In the genomic region with DNA sequence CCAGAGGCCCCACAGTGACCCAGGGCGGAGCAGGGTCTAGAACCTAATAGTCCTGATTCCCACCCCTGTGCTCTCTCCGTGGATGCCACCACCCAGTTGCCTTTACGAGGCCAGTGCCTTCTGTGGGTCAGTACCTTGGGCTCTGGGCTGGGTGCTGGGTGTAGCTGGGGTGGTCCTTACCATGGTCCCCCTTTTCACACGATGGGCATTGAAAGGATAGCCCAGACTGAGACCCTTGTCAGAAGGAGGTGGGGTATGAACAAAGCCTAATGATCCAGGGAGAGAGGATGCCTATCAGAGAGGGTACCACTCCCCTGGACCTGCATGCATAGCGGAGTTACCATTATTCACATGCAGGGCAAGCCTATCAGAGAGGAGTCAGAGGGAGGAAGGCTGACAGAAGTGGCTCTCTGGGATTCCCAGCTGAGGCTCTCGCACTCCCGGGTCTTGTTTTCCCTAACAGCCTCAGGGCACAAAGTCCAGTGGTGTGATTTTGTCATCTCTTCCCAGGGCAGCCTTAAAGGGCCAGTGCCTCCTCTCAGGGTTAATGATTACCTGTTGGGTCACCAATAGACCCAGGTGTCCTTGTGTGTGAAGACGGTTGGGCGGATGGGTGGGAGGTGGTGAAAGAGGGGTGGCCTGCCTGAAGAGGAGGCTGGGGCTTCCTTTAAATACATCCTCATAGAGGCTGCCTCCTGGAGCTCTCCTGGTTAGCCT, we compare ENCODE assay signal across 14 cellular contexts. TPM values are rescaled to one million over a fixed set of nuclear protein-coding genes. Genes with fewer than 3 reads are reported as not detected.
DNase-seq lines count a peak whose midpoint lies in the region; TF ChIP-seq lines count a peak whose summit lies in the region.
"Had no signal": no experiment of that assay in that cellular context is flagged by ENCODE, and none has a peak within 500 bp of the region (broad histone marks: within the 10 kb centered on the region; RNA-seq: fewer than 3 reads in every experiment).

No MANE protein-coding gene starts in this region.

- no peak overlapping the region for H3K9ac ChIP-seq in parathyroid adenoma
- H3K9ac ChIP-seq: KMS-11 had no signal

- peak overlapping the region; percentile 31 for H3K4me3 ChIP-seq in Caco-2 (ENCODE audit: low read depth, low read length)
- H3K4me3 ChIP-seq in epithelial cell of esophagus (ENCODE audit: low read length), result no peak overlapping the region
- no peak overlapping the region for H3K4me3 ChIP-seq in parathyroid adenoma (ENCODE audit: low read depth, low read length)
- no peak overlapping the region for H3K4me3 ChIP-seq in thyroid gland (replicated peaks in 1 of 3)

- H3K79me2 ChIP-seq in parathyroid adenoma, result no peaks in the 10 kb centered on the region

- TF ChIP-seq CTCF in Caco-2 (IDR thresholded peaks at IDR 0.05; ENCODE audit: insufficient read depth in 1 of 2, low read depth in 1 of 2, low read length in 1 of 2, severe bottlenecking in 1 of 2, unreplicated experiment in 1 of 2) (no peak), epithelial cell of esophagus (IDR thresholded peaks at IDR 0.05; ENCODE audit: insufficient read depth, low read depth, low read length, missing control alignments) (no peak), parathyroid adenoma (IDR thresholded peaks at IDR 0.05) (no peak), thyroid gland (IDR thresholded peaks at IDR 0.05) (no peak)

- DNase-seq in Caco-2, result peak; percentile 92 to 96
- DNase-seq in NCI-H526 (lab: John Stamatoyannopoulos, UW), result peak; percentile 71 to 88
- DNase-seq in epithelial cell of esophagus (ENCODE audit: low read depth), result peak; percentile 63
- DNase-seq in thyroid gland, result no peak
- no peak for DNase-seq in activated effector memory CD4-positive, alpha-beta T cell treated with Interleukin-2 at 50 U/mL for 16 hours
- DNase-seq in DMS79 (lab: John Stamatoyannopoulos, UW), result no peak
- DNase-seq in activated T-cell treated with anti-CD3 and anti-CD28 coated beads for 4 hours, result no peak
- DNase-seq: activated CD4-positive, alpha-beta memory T cell treated with anti-CD3 and anti-CD28 coated beads, Interleukin-2, amount 10 ng/mL, durations not matched to agents 7 days and 5 days; activated naive CD4-positive, alpha-beta T cell treated with Interleukin-2 at 50 U/mL for 16 hours had no signal

- peak overlapping the region; percentile 64 for H3K4me3 Mint-ChIP-seq in Caco-2 (ENCODE audit: unreplicated experiment)
- H3K4me3 Mint-ChIP-seq: activated CD4-positive, alpha-beta memory T cell treated with anti-CD3 and anti-CD28 coated beads, Interleukin-2, amount 10 ng/mL, durations not matched to agents 7 days and 5 days; B cell; central memory CD8-positive, alpha-beta T cell had no signal

- H3K4me1 Mint-ChIP-seq in Caco-2 (ENCODE audit: low read depth, unreplicated experiment), result peaks cover 81% of the 10 kb centered on the region
- H3K4me1 Mint-ChIP-seq: B cell; central memory CD8-positive, alpha-beta T cell had no signal

- TF ChIP-seq POLR2A in thyroid gland (IDR thresholded peaks at IDR 0.05), result no peak

- POLR2A ChIA-PET in Caco-2 (lab: Charles Lee), result interaction anchor here (0.6 kb wide), 1 partner anchor 35 kb away, joined by 3 read pairs; no protein-coding TSS in a partner anchor

- 78 to 86% methylated on average over 6 to 8 of the region's 9 CpGs for WGBS in thyroid gland, 2 donors

- H3K36me3 Mint-ChIP-seq in Caco-2 (ENCODE audit: insufficient read depth, unreplicated experiment), result peaks cover 5% of the 10 kb centered on the region

- H3K9me3 ChIP-seq in Caco-2 (no peaks in the 10 kb centered on the region), parathyroid adenoma (ENCODE audit: control insufficient read depth, low read length) (no peaks in the 10 kb centered on the region), thyroid gland (no peaks in the 10 kb centered on the region)

- CTCF ChIA-PET in Caco-2 (lab: Charles Lee), result interaction anchor here (0.6 to 1.3 kb wide), 4 partner anchors 9 to 196 kb away, joined by 3 to 5 read pairs (median 4); a partner anchor contains a TSS

- no TSS peak for BruUV-seq in Caco-2 (replicated peaks; lab: Mats Ljungman, UMichigan)

- no peaks in the 10 kb centered on the region for H3K27me3 Mint-ChIP-seq in Caco-2 (ENCODE audit: insufficient read depth, unreplicated experiment)
- H3K27me3 Mint-ChIP-seq: central memory CD8-positive, alpha-beta T cell had no signal

- H3K36me3 ChIP-seq in Caco-2 (ENCODE audit: control insufficient read depth, insufficient read depth, low read length) (no peaks in the 10 kb centered on the region), parathyroid adenoma (ENCODE audit: control insufficient read depth, insufficient read depth, low read length) (no peaks in the 10 kb centered on the region), thyroid gland (no peaks in the 10 kb centered on the region)

- H3K27ac ChIP-seq in parathyroid adenoma (peak overlapping the region; percentile 76), thyroid gland (no peak overlapping the region)
- H3K27ac ChIP-seq: epithelial cell of prostate, KMS-11 had no signal

- peaks cover 89% of the 10 kb centered on the region for H3K4me1 ChIP-seq in Caco-2
- peaks cover 66% of the 10 kb centered on the region for H3K4me1 ChIP-seq in parathyroid adenoma
- peaks cover 0 to 25% of the 10 kb centered on the region in 2 donors for H3K4me1 ChIP-seq in thyroid gland

- peak overlapping the region; percentile 12 for H2AFZ ChIP-seq in parathyroid adenoma

- H3K27me3 ChIP-seq in Caco-2 (replicated peaks; ENCODE audit: control insufficient read depth, insufficient read depth, low read length) (no peaks in the 10 kb centered on the region), parathyroid adenoma (ENCODE audit: control insufficient read depth, insufficient read depth, low read length) (no peaks in the 10 kb centered on the region), thyroid gland (no peaks in the 10 kb centered on the region)

- no peaks in the 10 kb centered on the region for H3K9me3 Mint-ChIP-seq in Caco-2 (ENCODE audit: unreplicated experiment)
- H3K9me3 Mint-ChIP-seq: activated CD4-positive, alpha-beta memory T cell treated with anti-CD3 and anti-CD28 coated beads, Interleukin-2, amount 10 ng/mL, durations not matched to agents 7 days and 5 days; central memory CD8-positive, alpha-beta T cell had no signal

- H3K27ac Mint-ChIP-seq in Caco-2 (ENCODE audit: unreplicated experiment), result peak overlapping the region; percentile 93
- H3K27ac Mint-ChIP-seq: activated CD4-positive, alpha-beta memory T cell treated with anti-CD3 and anti-CD28 coated beads, Interleukin-2, amount 10 ng/mL, durations not matched to agents 7 days and 5 days; B cell had no signal

- intact Hi-C loops in Caco-2 (cut with micrococcal nuclease; ENCODE audit: unreplicated experiment), result loop anchor here (1.0 kb wide), 2 partner anchors 11 to 18 kb away; no protein-coding TSS in a partner anchor
- intact Hi-C loops in thyroid gland (cut with DNase I), result no loop called here

- no peak overlapping the region for H3K4me2 ChIP-seq in parathyroid adenoma (ENCODE audit: low read length)
- H3K4me2 ChIP-seq: KMS-11 had no signal

RNA-seq across cellular contexts. Expression of a gene that starts 36.2 kb away (rescaled TPM):
- total RNA-seq in Caco-2 (2022), result 172 and 174 TPM in 2 replicates
- total RNA-seq in thyroid gland, result 1,000 to 10,000 TPM in 1 of 4 donors, 100 to 1,000 TPM in 3; 510 to 1,437 (median 630) TPM

Comparison
In these comparisons a context has a peak if more than half of its experiments do, and no peak if none do; other contexts are left out.
1. DNase-seq: peak in Caco-2 (2 of 2), NCI-H526 (2 of 2) and epithelial cell of esophagus (single experiment); none in thyroid gland (0 of 2), activated effector memory CD4-positive, alpha-beta T cell treated with Interleukin-2 at 50 U/mL for 16 hours (single experiment), DMS79 (single experiment) and activated T-cell treated with anti-CD3 and anti-CD28 coated beads for 4 hours (single experiment).